13 cellular contexts compared by ENCODE assay signal in the genomic region with DNA sequence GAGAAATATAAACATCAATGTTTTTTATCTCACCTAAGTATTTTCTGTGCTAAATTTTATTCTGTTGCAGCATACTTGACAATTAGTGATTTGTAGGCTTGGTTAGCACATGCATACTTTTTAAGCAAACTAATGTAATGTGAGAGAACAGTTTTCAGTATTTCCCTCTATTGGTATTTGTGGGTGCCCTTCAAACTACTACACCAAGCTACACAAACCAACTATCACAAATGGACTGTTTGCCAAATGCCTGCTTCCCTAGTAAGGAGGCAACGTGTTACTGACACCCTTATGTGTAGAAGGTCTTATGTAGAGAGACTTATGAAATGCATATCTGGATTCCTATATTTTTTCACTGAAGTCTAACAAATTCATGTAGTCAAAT.
A peak's percentile ranks its signal among the peaks of the same experiment; 100 is the strongest.
DNase-seq lines count a peak whose midpoint lies in the region; ATAC-seq and TF ChIP-seq lines count a peak whose summit lies in the region.
"Had no signal": no experiment of that assay in that cellular context is flagged by ENCODE, and none has a peak within 500 bp of the region (broad histone marks: within the 10 kb centered on the region; RNA-seq: fewer than 3 reads in every experiment).

No MANE protein-coding gene starts in this region.

- no peaks in the 10 kb centered on the region for H3K36me3 ChIP-seq in gastrocnemius medialis
- H3K36me3 ChIP-seq: HAP-1, right atrium auricular region had no signal

- CTCF ChIA-PET in activated CD4-positive, alpha-beta memory T cell treated with anti-CD3 and anti-CD28 coated beads, Interleukin-2, amount 10 ng/mL, durations not matched to agents 7 days and 5 days (lab: Charles Lee): no interaction called here

- H3K36me3 Mint-ChIP-seq in activated CD4-positive, alpha-beta memory T cell treated with anti-CD3 and anti-CD28 coated beads, Interleukin-2, amount 10 ng/mL, durations not matched to agents 7 days and 5 days (ENCODE audit: low read depth): no peaks in the 10 kb centered on the region

- H3K4me1 Mint-ChIP-seq in activated CD4-positive, alpha-beta memory T cell treated with anti-CD3 and anti-CD28 coated beads, Interleukin-2, amount 10 ng/mL, durations not matched to agents 7 days and 5 days: no peaks in the 10 kb centered on the region

- no peak overlapping the region for H3K4me3 ChIP-seq in gastrocnemius medialis
- H3K4me3 ChIP-seq: HAP-1, right atrium auricular region had no signal

- no peaks in the 10 kb centered on the region for H3K9me3 ChIP-seq in gastrocnemius medialis
- H3K9me3 ChIP-seq: HAP-1, right atrium auricular region had no signal

- H3K9me3 Mint-ChIP-seq in activated CD4-positive, alpha-beta memory T cell treated with anti-CD3 and anti-CD28 coated beads, Interleukin-2, amount 10 ng/mL, durations not matched to agents 7 days and 5 days: no peaks in the 10 kb centered on the region

- intact Hi-C loops in gastrocnemius medialis (cut with DNase I; ENCODE audit: low total_unique reads): no loop called here

- no peak overlapping the region for H3K4me3 Mint-ChIP-seq in activated CD4-positive, alpha-beta memory T cell treated with anti-CD3 and anti-CD28 coated beads, Interleukin-2, amount 10 ng/mL, durations not matched to agents 7 days and 5 days

- no peak for TF ChIP-seq CTCF in gastrocnemius medialis (IDR thresholded peaks at IDR 0.05 in 4 of 5, conservative IDR thresholded peaks at IDR 0.05 in 1 of 5)

- H3K27ac Mint-ChIP-seq in activated CD4-positive, alpha-beta memory T cell treated with anti-CD3 and anti-CD28 coated beads, Interleukin-2, amount 10 ng/mL, durations not matched to agents 7 days and 5 days: no peak overlapping the region

- H3K27me3 Mint-ChIP-seq in activated CD4-positive, alpha-beta memory T cell treated with anti-CD3 and anti-CD28 coated beads, Interleukin-2, amount 10 ng/mL, durations not matched to agents 7 days and 5 days: no peaks in the 10 kb centered on the region

- no peaks in the 10 kb centered on the region for H3K27me3 ChIP-seq in gastrocnemius medialis
- H3K27me3 ChIP-seq: right atrium auricular region had no signal

- POLR2A ChIA-PET in activated CD4-positive, alpha-beta memory T cell treated with anti-CD3 and anti-CD28 coated beads, Interleukin-2, amount 10 ng/mL, durations not matched to agents 7 days and 5 days (lab: Charles Lee): no interaction called here

- TF ChIP-seq POLR2A in gastrocnemius medialis (IDR thresholded peaks at IDR 0.05): no peak

- no peaks in the 10 kb centered on the region for H3K4me1 ChIP-seq in gastrocnemius medialis

- DNase-seq in myocyte (ENCODE audit: low read depth): peak; percentile 22
- no peak for DNase-seq in gastrocnemius medialis
- no peak for DNase-seq in NCI-H1436 treated with DMSO at 0.1 percent for 48 hours (lab: John Stamatoyannopoulos, UW)
- DNase-seq in NCI-H526 treated with DMSO at 0.1 percent for 48 hours (lab: John Stamatoyannopoulos, UW): no peak
- no peak for DNase-seq in activated CD4-positive, alpha-beta memory T cell treated with anti-CD3 and anti-CD28 coated beads, Interleukin-2, amount 10 ng/mL, durations not matched to agents 7 days and 5 days
- DNase-seq: DND-41, NCI-H2029 treated with DMSO at 0.1 percent for 48 hours, SW 1271 had no signal

- no peak overlapping the region for H3K27ac ChIP-seq in gastrocnemius medialis
- H3K27ac ChIP-seq: right atrium auricular region had no signal

- in situ Hi-C loops in gastrocnemius medialis (cut with MboI; ENCODE audit: low sequenced_read_pairs in 4 of 4): no loop called here

- ATAC-seq in GM18873 (IDR thresholded peaks at IDR 0.05; ENCODE audit: low FRiP score, unreplicated experiment) (peak; percentile 38), HG02571 (IDR thresholded peaks at IDR 0.05; ENCODE audit: unreplicated experiment) (peak; percentile 26), HG03469 (IDR thresholded peaks at IDR 0.05; ENCODE audit: unreplicated experiment) (peak; percentile 24), gastrocnemius medialis (no peak)

Comparison
In these comparisons a context has a peak if more than half of its experiments do, and no peak if none do; other contexts are left out.
1. ATAC-seq: peak in GM18873 (single experiment), HG02571 (single experiment) and HG03469 (single experiment); none in gastrocnemius medialis (0 of 2).